ENCODE assay signal across 1 cellular context in the genomic region with DNA sequence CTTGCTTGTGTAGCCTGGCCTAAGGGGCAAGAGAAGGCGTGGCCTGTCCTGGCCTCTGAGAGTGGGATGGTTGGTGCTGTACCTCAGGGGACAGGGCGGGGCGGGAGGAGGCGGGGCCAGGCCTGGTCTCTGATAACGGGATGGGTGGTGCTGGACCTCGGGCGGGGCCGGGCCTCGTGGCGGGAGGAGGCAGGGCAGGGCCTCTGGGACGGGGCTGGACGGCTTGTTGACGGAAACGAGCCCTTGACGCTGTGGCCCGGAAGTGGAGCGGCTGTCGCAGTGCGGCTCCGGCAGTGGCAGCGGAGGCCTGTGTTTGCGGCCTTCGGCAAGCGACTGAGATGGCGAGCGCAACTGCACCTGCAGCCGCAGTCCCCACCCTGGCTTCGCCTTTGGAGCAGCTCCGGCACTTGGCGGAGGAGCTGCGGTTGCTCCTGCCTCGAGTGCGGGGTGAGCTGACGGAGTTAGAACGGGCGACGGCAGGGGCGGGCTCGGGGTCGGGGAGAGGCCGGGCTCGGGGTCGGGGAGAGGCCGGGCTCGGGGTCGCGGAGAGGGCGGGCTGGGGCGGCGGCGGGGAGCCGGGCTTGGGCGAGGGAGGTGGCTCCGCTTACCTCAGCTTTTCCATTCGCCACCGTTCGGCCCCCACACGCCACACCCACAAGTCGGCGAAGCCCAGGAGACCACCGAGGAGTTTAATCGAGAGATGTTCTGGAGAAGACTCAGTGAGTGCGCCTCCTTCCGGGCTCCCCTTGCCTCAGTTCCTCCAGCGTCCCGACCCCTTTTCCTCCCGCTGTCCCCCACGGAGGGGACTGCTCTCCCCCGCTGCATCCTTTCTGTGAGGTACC.
A peak's percentile ranks its signal among the peaks of the same experiment; 100 is the strongest.
TF ChIP-seq lines count a peak whose summit lies in the region.

A gene with protein sequence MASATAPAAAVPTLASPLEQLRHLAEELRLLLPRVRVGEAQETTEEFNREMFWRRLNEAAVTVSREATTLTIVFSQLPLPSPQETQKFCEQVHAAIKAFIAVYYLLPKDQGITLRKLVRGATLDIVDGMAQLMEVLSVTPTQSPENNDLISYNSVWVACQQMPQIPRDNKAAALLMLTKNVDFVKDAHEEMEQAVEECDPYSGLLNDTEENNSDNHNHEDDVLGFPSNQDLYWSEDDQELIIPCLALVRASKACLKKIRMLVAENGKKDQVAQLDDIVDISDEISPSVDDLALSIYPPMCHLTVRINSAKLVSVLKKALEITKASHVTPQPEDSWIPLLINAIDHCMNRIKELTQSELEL (plus strand): TSS at position 243 of the 842 bp plus-strand sequence. CDS start 96 bp downstream, at position 339.

TF ChIP-seq in K562, 482 proteins besides CTCF, POLR2A, EP300 and RAD21 (continued from another document and continues in another):
- TF ChIP-seq, protein P1, sequence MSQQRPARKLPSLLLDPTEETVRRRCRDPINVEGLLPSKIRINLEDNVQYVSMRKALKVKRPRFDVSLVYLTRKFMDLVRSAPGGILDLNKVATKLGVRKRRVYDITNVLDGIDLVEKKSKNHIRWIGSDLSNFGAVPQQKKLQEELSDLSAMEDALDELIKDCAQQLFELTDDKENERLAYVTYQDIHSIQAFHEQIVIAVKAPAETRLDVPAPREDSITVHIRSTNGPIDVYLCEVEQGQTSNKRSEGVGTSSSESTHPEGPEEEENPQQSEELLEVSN (IDR thresholded peaks at IDR 0.05; ENCODE audit: borderline replicate concordance in 1 of 2, extremely low read depth in 1 of 2, insufficient read depth in 1 of 2, insufficient read length in 1 of 2, low read depth in 1 of 2, low read length in 1 of 2, poor library complexity in 1 of 2, severe bottlenecking in 1 of 2) = peak; percentile 79 to 86
- TF ChIP-seq NFE2 (IDR thresholded peaks at IDR 0.05; ENCODE audit: low read depth) = no peak
- no peak for TF ChIP-seq DIDO1 (tag; IDR thresholded peaks at IDR 0.05; ENCODE audit: low read depth)
- TF ChIP-seq, protein P2, sequence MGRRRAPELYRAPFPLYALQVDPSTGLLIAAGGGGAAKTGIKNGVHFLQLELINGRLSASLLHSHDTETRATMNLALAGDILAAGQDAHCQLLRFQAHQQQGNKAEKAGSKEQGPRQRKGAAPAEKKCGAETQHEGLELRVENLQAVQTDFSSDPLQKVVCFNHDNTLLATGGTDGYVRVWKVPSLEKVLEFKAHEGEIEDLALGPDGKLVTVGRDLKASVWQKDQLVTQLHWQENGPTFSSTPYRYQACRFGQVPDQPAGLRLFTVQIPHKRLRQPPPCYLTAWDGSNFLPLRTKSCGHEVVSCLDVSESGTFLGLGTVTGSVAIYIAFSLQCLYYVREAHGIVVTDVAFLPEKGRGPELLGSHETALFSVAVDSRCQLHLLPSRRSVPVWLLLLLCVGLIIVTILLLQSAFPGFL (CRISPR knock-in tag; IDR thresholded peaks at IDR 0.05) = no peak
- no peak for TF ChIP-seq SREBF2 (CRISPR knock-in tag; IDR thresholded peaks at IDR 0.05)
- TF ChIP-seq RFX5 (IDR thresholded peaks at IDR 0.05; ENCODE audit: low read depth, low read length) = no peak
- no peak for TF ChIP-seq MECOM (CRISPR knock-in tag; IDR thresholded peaks at IDR 0.05)
- TF ChIP-seq NCOA1 (IDR thresholded peaks at IDR 0.05; ENCODE audit: low read depth) = peak; percentile 42; the same call in 1 of the 2 replicates
- TF ChIP-seq CHCHD3 (CRISPR knock-in tag; IDR thresholded peaks at IDR 0.05) = no peak
- no peak for TF ChIP-seq NR3C1 (CRISPR knock-in tag; IDR thresholded peaks at IDR 0.05)
- no peak for TF ChIP-seq JUNB (CRISPR knock-in tag; conservative IDR thresholded peaks at IDR 0.05)
- TF ChIP-seq, protein P3, sequence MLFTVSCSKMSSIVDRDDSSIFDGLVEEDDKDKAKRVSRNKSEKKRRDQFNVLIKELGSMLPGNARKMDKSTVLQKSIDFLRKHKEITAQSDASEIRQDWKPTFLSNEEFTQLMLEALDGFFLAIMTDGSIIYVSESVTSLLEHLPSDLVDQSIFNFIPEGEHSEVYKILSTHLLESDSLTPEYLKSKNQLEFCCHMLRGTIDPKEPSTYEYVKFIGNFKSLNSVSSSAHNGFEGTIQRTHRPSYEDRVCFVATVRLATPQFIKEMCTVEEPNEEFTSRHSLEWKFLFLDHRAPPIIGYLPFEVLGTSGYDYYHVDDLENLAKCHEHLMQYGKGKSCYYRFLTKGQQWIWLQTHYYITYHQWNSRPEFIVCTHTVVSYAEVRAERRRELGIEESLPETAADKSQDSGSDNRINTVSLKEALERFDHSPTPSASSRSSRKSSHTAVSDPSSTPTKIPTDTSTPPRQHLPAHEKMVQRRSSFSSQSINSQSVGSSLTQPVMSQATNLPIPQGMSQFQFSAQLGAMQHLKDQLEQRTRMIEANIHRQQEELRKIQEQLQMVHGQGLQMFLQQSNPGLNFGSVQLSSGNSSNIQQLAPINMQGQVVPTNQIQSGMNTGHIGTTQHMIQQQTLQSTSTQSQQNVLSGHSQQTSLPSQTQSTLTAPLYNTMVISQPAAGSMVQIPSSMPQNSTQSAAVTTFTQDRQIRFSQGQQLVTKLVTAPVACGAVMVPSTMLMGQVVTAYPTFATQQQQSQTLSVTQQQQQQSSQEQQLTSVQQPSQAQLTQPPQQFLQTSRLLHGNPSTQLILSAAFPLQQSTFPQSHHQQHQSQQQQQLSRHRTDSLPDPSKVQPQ (CRISPR knock-in tag; IDR thresholded peaks at IDR 0.05; ENCODE audit: borderline replicate concordance) = no peak
- TF ChIP-seq ZNF583 (CRISPR knock-in tag; IDR thresholded peaks at IDR 0.05) = no peak; the same call in 1 of the 2 replicates
- peak; percentile 99 for TF ChIP-seq POLR2G (IDR thresholded peaks at IDR 0.05; ENCODE audit: low read depth, low read length)
- TF ChIP-seq ZNF586 (CRISPR knock-in tag; conservative IDR thresholded peaks at IDR 0.05) = no peak
- TF ChIP-seq NELFE (IDR thresholded peaks at IDR 0.05; ENCODE audit: insufficient read depth, insufficient read length) = no peak
- TF ChIP-seq, protein P4, sequence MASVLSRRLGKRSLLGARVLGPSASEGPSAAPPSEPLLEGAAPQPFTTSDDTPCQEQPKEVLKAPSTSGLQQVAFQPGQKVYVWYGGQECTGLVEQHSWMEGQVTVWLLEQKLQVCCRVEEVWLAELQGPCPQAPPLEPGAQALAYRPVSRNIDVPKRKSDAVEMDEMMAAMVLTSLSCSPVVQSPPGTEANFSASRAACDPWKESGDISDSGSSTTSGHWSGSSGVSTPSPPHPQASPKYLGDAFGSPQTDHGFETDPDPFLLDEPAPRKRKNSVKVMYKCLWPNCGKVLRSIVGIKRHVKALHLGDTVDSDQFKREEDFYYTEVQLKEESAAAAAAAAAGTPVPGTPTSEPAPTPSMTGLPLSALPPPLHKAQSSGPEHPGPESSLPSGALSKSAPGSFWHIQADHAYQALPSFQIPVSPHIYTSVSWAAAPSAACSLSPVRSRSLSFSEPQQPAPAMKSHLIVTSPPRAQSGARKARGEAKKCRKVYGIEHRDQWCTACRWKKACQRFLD (CRISPR knock-in tag; IDR thresholded peaks at IDR 0.05) = no peak
- TF ChIP-seq COPS2 (conservative IDR thresholded peaks at IDR 0.05) = no peak
- no peak for TF ChIP-seq POLR3G (IDR thresholded peaks at IDR 0.05; ENCODE audit: extremely low read depth, insufficient read length, insufficient replicate concordance)
- no peak for TF ChIP-seq ZNF174 (CRISPR knock-in tag; IDR thresholded peaks at IDR 0.05)
- TF ChIP-seq ELF4 (CRISPR knock-in tag; IDR thresholded peaks at IDR 0.05) = peak; percentile 97
- no peak for TF ChIP-seq SRSF7 (optimal IDR thresholded peaks at IDR 0.05; ENCODE audit: low read depth, low read length)
- TF ChIP-seq, protein P5, sequence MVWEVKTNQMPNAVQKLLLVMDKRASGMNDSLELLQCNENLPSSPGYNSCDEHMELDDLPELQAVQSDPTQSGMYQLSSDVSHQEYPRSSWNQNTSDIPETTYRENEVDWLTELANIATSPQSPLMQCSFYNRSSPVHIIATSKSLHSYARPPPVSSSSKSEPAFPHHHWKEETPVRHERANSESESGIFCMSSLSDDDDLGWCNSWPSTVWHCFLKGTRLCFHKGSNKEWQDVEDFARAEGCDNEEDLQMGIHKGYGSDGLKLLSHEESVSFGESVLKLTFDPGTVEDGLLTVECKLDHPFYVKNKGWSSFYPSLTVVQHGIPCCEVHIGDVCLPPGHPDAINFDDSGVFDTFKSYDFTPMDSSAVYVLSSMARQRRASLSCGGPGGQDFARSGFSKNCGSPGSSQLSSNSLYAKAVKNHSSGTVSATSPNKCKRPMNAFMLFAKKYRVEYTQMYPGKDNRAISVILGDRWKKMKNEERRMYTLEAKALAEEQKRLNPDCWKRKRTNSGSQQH (CRISPR knock-in tag; IDR thresholded peaks at IDR 0.05) = peak; percentile 85
- no peak for TF ChIP-seq SAFB (IDR thresholded peaks at IDR 0.05; ENCODE audit: borderline replicate concordance, low read depth, low read length)
- no peak for TF ChIP-seq HIVEP1 (CRISPR knock-in tag; IDR thresholded peaks at IDR 0.05)
- 0 out of 4 replicates have a peak, but pooled peaks of 1 of the 2 experiments have one; percentile 6 for TF ChIP-seq SIX5 (IDR thresholded peaks at IDR 0.05; ENCODE audit: borderline replicate concordance in 1 of 2, insufficient read depth in 1 of 2, low read depth in 1 of 2, low read length in 2 of 2)
- TF ChIP-seq, protein P6, sequence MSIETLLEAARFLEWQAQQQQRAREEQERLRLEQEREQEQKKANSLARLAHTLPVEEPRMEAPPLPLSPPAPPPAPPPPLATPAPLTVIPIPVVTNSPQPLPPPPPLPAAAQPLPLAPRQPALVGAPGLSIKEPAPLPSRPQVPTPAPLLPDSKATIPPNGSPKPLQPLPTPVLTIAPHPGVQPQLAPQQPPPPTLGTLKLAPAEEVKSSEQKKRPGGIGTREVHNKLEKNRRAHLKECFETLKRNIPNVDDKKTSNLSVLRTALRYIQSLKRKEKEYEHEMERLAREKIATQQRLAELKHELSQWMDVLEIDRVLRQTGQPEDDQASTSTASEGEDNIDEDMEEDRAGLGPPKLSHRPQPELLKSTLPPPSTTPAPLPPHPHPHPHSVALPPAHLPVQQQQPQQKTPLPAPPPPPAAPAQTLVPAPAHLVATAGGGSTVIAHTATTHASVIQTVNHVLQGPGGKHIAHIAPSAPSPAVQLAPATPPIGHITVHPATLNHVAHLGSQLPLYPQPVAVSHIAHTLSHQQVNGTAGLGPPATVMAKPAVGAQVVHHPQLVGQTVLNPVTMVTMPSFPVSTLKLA (conservative IDR thresholded peaks at IDR 0.05) = peak; percentile 98 to 99
- TF ChIP-seq, protein P7, sequence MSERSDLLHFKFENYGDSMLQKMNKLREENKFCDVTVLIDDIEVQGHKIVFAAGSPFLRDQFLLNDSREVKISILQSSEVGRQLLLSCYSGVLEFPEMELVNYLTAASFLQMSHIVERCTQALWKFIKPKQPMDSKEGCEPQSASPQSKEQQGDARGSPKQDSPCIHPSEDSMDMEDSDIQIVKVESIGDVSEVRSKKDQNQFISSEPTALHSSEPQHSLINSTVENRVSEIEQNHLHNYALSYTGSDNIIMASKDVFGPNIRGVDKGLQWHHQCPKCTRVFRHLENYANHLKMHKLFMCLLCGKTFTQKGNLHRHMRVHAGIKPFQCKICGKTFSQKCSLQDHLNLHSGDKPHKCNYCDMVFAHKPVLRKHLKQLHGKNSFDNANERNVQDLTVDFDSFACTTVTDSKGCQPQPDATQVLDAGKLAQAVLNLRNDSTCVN (CRISPR knock-in tag; IDR thresholded peaks at IDR 0.05) = peak; percentile 87; the same call in 1 of the 2 replicates
- TF ChIP-seq PYGO2 (tag; IDR thresholded peaks at IDR 0.05) = no peak
- peak; percentile 39; the same call in 1 of the 2 replicates for TF ChIP-seq CREB1 (IDR thresholded peaks at IDR 0.05)
- TF ChIP-seq CREB1 (CRISPR knock-in tag; IDR thresholded peaks at IDR 0.05) = peak; percentile 68; the same call in 1 of the 2 replicates
- TF ChIP-seq KLF13 (tag; IDR thresholded peaks at IDR 0.05; ENCODE audit: borderline replicate concordance, low read depth) = 0 out of 2 replicates have a peak, but pooled peaks have one; percentile 39
- TF ChIP-seq, protein P8, sequence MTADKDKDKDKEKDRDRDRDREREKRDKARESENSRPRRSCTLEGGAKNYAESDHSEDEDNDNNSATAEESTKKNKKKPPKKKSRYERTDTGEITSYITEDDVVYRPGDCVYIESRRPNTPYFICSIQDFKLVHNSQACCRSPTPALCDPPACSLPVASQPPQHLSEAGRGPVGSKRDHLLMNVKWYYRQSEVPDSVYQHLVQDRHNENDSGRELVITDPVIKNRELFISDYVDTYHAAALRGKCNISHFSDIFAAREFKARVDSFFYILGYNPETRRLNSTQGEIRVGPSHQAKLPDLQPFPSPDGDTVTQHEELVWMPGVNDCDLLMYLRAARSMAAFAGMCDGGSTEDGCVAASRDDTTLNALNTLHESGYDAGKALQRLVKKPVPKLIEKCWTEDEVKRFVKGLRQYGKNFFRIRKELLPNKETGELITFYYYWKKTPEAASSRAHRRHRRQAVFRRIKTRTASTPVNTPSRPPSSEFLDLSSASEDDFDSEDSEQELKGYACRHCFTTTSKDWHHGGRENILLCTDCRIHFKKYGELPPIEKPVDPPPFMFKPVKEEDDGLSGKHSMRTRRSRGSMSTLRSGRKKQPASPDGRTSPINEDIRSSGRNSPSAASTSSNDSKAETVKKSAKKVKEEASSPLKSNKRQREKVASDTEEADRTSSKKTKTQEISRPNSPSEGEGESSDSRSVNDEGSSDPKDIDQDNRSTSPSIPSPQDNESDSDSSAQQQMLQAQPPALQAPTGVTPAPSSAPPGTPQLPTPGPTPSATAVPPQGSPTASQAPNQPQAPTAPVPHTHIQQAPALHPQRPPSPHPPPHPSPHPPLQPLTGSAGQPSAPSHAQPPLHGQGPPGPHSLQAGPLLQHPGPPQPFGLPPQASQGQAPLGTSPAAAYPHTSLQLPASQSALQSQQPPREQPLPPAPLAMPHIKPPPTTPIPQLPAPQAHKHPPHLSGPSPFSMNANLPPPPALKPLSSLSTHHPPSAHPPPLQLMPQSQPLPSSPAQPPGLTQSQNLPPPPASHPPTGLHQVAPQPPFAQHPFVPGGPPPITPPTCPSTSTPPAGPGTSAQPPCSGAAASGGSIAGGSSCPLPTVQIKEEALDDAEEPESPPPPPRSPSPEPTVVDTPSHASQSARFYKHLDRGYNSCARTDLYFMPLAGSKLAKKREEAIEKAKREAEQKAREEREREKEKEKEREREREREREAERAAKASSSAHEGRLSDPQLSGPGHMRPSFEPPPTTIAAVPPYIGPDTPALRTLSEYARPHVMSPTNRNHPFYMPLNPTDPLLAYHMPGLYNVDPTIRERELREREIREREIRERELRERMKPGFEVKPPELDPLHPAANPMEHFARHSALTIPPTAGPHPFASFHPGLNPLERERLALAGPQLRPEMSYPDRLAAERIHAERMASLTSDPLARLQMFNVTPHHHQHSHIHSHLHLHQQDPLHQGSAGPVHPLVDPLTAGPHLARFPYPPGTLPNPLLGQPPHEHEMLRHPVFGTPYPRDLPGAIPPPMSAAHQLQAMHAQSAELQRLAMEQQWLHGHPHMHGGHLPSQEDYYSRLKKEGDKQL (CRISPR knock-in tag; IDR thresholded peaks at IDR 0.05; ENCODE audit: borderline replicate concordance) = no peak
- TF ChIP-seq ZNF436 (CRISPR knock-in tag; IDR thresholded peaks at IDR 0.05) = no peak
